22 cellular contexts compared by ENCODE assay signal in the genomic region with DNA sequence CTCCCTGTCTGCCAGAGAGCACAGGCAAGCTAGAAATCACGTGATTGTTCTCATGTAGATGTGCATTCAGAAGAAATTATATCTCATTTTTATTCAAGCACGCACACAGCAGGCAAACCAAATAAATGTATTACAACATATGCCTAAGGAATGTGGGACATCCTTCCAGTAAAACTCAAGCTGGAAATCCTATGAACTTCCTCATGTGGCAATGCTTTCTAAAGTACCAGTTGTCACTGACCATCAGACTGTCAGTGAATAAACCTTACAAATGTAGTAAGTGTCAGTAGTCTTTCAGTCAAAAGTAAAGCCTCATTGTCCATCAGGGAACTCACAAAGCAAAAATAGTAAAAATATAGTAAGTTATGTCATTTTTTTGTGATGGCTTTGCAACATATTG.
"Had no signal": no experiment of that assay in that cellular context is flagged by ENCODE, and none has a peak within 500 bp of the region (broad histone marks: within the 10 kb centered on the region; RNA-seq: fewer than 3 reads in every experiment).

No MANE protein-coding gene starts in this region.

- H3K4me1 ChIP-seq: left lung, lower lobe of right lung, right atrium auricular region, right lobe of liver, stomach, testis, thyroid gland, transverse colon, upper lobe of left lung had no signal

- H3K36me3 ChIP-seq: left lung, lower lobe of right lung, ovary, right atrium auricular region, right lobe of liver, stomach, thyroid gland, transverse colon, upper lobe of left lung had no signal

- H3K27me3 ChIP-seq: left lung, ovary, right atrium auricular region, right lobe of liver, stomach, testis, thyroid gland, transverse colon, upper lobe of left lung had no signal

- H3K27ac ChIP-seq: left lung, lower lobe of right lung, ovary, right atrium auricular region, right lobe of liver, stomach, testis, thyroid gland, transverse colon, upper lobe of left lung had no signal

- H3K4me3 ChIP-seq: left lung, lower lobe of right lung, ovary, right atrium auricular region, right lobe of liver, stomach, testis, thyroid gland, transverse colon, upper lobe of left lung had no signal

- ATAC-seq: left colon; left lung; lower lobe of right lung; naive thymus-derived CD4-positive, alpha-beta T cell; natural killer cell treated with Interleukin-12 subunit alpha and Interleukin-12 subunit beta and Interleukin-15 and Interleukin-18, amount 100 ng/mL, for 72 hours; right lobe of liver; stimulated activated naive B cell treated with anti-CD40 and anti-IgM and Interleukin-4, amounts not matched to agents 10 μg/mL and 1 μg/mL and 100 μg/mL, for 72 hours; stimulated activated naive CD8-positive, alpha-beta T cell treated with anti-CD3 and anti-CD28 coated beads, Interleukin-15, Interleukin-2, amounts not matched to agents 100 U/mL and 50 U/mL, for 24 hours had no signal

- DNase-seq: hippocampal formation; kidney glomerular epithelial cell; left colon; left lung; lower lobe of right lung; mammary epithelial cell; mesenchymal stem cell; naive thymus-derived CD4-positive, alpha-beta T cell; ovary; right lobe of liver; small intestine; stimulated activated CD4-positive, alpha-beta T cell treated with anti-CD3 and anti-CD28 coated beads, Interleukin-2, amount 100 ng/mL, for 24 hours; stimulated activated CD4-positive, alpha-beta T cell treated with anti-CD3 and anti-CD28 coated beads, Interleukin-4, amount 100 ng/mL, for 1 hour; stimulated activated naive B cell treated with anti-CD40 and anti-IgM and Interleukin-4, amounts not matched to agents 10 μg/mL and 1 μg/mL and 100 μg/mL, for 72 hours; stimulated activated naive CD8-positive, alpha-beta T cell treated with anti-CD3 and anti-CD28 coated beads, Interleukin-15, Interleukin-2, amounts not matched to agents 100 U/mL and 50 U/mL, for 24 hours; stomach; testis; thyroid gland; transverse colon; upper lobe of left lung had no signal

- H3K9me3 ChIP-seq: lower lobe of right lung, ovary, right atrium auricular region, right lobe of liver, testis, thyroid gland, transverse colon, upper lobe of left lung had no signal
